In the genomic region with DNA sequence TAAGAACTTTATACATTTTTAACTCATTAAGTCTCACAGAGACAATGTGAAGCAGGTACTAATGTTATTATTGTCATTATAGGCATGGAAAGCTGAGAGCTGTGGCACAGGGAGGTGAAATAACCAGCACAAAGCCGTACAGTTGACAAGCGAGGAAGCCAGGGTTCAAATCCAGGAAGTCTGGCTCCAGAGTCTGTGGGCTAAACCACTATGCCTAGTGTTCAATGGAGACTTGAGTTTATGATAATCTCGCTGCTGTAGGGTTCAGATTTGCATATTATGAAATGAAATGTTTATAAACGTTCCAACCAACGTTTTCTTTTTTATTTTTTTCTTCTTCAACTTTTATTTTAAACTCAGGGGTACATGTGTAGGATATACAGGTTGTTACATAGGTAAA, we compare ENCODE assay signal across 22 cellular contexts.
"Had no signal": no experiment of that assay in that cellular context is flagged by ENCODE, and none has a peak within 500 bp of the region (broad histone marks: within the 10 kb centered on the region; RNA-seq: fewer than 3 reads in every experiment).

No MANE protein-coding gene starts in this region.

- DNase-seq: activated CD4-positive, alpha-beta memory T cell treated with anti-CD3 and anti-CD28 coated beads, Interleukin-2, amount 10 ng/mL, durations not matched to agents 7 days and 5 days; activated CD4-positive, alpha-beta T cell treated with anti-CD3 and anti-CD28 coated beads for 36 hours; activated CD4-positive, alpha-beta T cell treated with anti-CD3 and anti-CD28 coated beads, Interleukin-2, amount 50 U/mL, for 1 hour; activated gamma-delta T cell treated with Interleukin-2 at 50 U/mL for 16 hours; activated naive CD4-positive, alpha-beta T cell treated with anti-CD3 and anti-CD28 coated beads, Interleukin-2, amount 50 U/mL, for 16 hours; activated T-cell treated with anti-CD3 and anti-CD28 coated beads, Interleukin-2, amount 50 U/mL, for 72 hours; colonic mucosa; MM.1S; NCI-H1105 treated with DMSO at 0.1 percent for 48 hours; NCI-H1436 treated with DMSO at 0.1 percent for 48 hours; NCI-H187; NCI-H2081 treated with DMSO at 0.1 percent for 48 hours; NCI-H446; NCI-H524; PC-3; SHP77 treated with DMSO at 0.1 percent for 48 hours; T-cell; T-helper 2 cell; T1000 had no signal

- H3K4me1 Mint-ChIP-seq: activated CD4-positive, alpha-beta memory T cell treated with anti-CD3 and anti-CD28 coated beads, Interleukin-2, amount 10 ng/mL, durations not matched to agents 7 days and 5 days had no signal

- H3K27ac Mint-ChIP-seq: activated CD4-positive, alpha-beta memory T cell treated with anti-CD3 and anti-CD28 coated beads, Interleukin-2, amount 10 ng/mL, durations not matched to agents 7 days and 5 days; activated CD4-positive, alpha-beta T cell treated with anti-CD3 and anti-CD28 coated beads for 36 hours; activated T-cell treated with anti-CD3 and anti-CD28 coated beads, Interleukin-2, amount 50 U/mL, for 72 hours; activated T-helper 2 cell treated with anti-CD3 and anti-CD28 coated beads, Interferon-gamma antibody, Interleukin-2, Interleukin-4, amounts not matched to agents 10 μg/mL and 5 μg/mL and 100 μg/mL, durations not matched to agents 14 hours and 24 hours and 36 hours; T-cell had no signal

- H3K27ac ChIP-seq: colonic mucosa, KMS-11, VCaP had no signal

- H3K4me3 ChIP-seq: colonic mucosa had no signal

- H3K27me3 Mint-ChIP-seq: activated CD4-positive, alpha-beta memory T cell treated with anti-CD3 and anti-CD28 coated beads, Interleukin-2, amount 10 ng/mL, durations not matched to agents 7 days and 5 days; activated CD4-positive, alpha-beta T cell treated with anti-CD3 and anti-CD28 coated beads for 36 hours; T-cell had no signal

- H3K27me3 ChIP-seq: colonic mucosa had no signal

- H3K4me2 ChIP-seq: KMS-11 had no signal

- ATAC-seq: activated CD4-positive, alpha-beta T cell treated with anti-CD3 and anti-CD28 coated beads for 36 hours; activated T-cell treated with anti-CD3 and anti-CD28 coated beads, Interleukin-2, amount 50 U/mL, for 72 hours; PC-3; T-cell had no signal

- H3K9me3 ChIP-seq: colonic mucosa had no signal

- H3K4me3 Mint-ChIP-seq: activated CD4-positive, alpha-beta memory T cell treated with anti-CD3 and anti-CD28 coated beads, Interleukin-2, amount 10 ng/mL, durations not matched to agents 7 days and 5 days; activated CD4-positive, alpha-beta T cell treated with anti-CD3 and anti-CD28 coated beads for 36 hours; activated T-cell treated with anti-CD3 and anti-CD28 coated beads, Interleukin-2, amount 50 U/mL, for 72 hours had no signal

- H3K36me3 ChIP-seq: colonic mucosa had no signal

- H3K4me1 ChIP-seq: colonic mucosa had no signal
